Comparison of ENCODE assay signal across 24 cellular contexts in genomic region chr3:146537603-146538002, GRCh38. TPM values are rescaled to one million over a fixed set of nuclear protein-coding genes. Genes with fewer than 3 reads are reported as not detected.
DNase-seq lines count a peak whose midpoint lies in the region; ATAC-seq and TF ChIP-seq lines count a peak whose summit lies in the region.
"Had no signal": no experiment of that assay in that cellular context is flagged by ENCODE, and none has a peak within 500 bp of the region (broad histone marks: within the 10 kb centered on the region; RNA-seq: fewer than 3 reads in every experiment).

No MANE protein-coding gene starts in this region.

- ATAC-seq in stimulated activated naive CD8-positive, alpha-beta T cell treated with anti-CD3 and anti-CD28 coated beads, Interleukin-15, Interleukin-2, amounts not matched to agents 100 U/mL and 50 U/mL, for 24 hours: no peak
- no peak for ATAC-seq in GM21825 (IDR thresholded peaks at IDR 0.05; ENCODE audit: unreplicated experiment)
- ATAC-seq in activated naive CD4-positive, alpha-beta T cell treated with anti-CD3 and anti-CD28 coated beads, Interleukin-2, amount 50 U/mL, for 72 hours: no peak
- ATAC-seq: Right ventricle myocardium inferior, upper lobe of right lung had no signal

- no peaks in the 10 kb centered on the region for H3K9me3 Mint-ChIP-seq in stimulated activated naive CD8-positive, alpha-beta T cell treated with anti-CD3 and anti-CD28 coated beads, Interleukin-15, Interleukin-2, amounts not matched to agents 100 ng/mL and 50 ng/mL, for 24 hours
- H3K9me3 Mint-ChIP-seq in type B pancreatic cell: no peaks in the 10 kb centered on the region
- no peaks in the 10 kb centered on the region for H3K9me3 Mint-ChIP-seq in activated naive CD4-positive, alpha-beta T cell treated with anti-CD3 and anti-CD28 coated beads, Interleukin-2, amount 50 U/mL, for 72 hours
- H3K9me3 Mint-ChIP-seq: IgD-negative memory B cell; T-helper 2 cell treated with Interferon-gamma antibody and Interleukin-4, amounts not matched to agents 5 μg/mL and 100 μg/mL, for 36 hours had no signal

- peaks cover 63% of the 10 kb centered on the region for H3K36me3 Mint-ChIP-seq in stimulated activated naive CD8-positive, alpha-beta T cell treated with anti-CD3 and anti-CD28 coated beads, Interleukin-15, Interleukin-2, amounts not matched to agents 100 ng/mL and 50 ng/mL, for 24 hours (ENCODE audit: low read depth)
- peaks cover 27% of the 10 kb centered on the region for H3K36me3 Mint-ChIP-seq in type B pancreatic cell
- H3K36me3 Mint-ChIP-seq in activated naive CD4-positive, alpha-beta T cell treated with anti-CD3 and anti-CD28 coated beads, Interleukin-2, amount 50 U/mL, for 72 hours: peaks cover 9 to 59% of the 10 kb centered on the region in 2 donors

- H3K9ac ChIP-seq in adipocyte (ENCODE audit: low read length): no peak overlapping the region

- TF ChIP-seq CTCF in fibroblast of pulmonary artery (IDR thresholded peaks at IDR 0.05; ENCODE audit: low read length, missing control alignments) (no peak), type B pancreatic cell (conservative IDR thresholded peaks at IDR 0.05) (no peak)

- peaks cover 9% of the 10 kb centered on the region for H3K36me3 ChIP-seq in adipocyte (ENCODE audit: control insufficient read depth, insufficient read depth, low read length, severe bottlenecking)

- H3K4me3 ChIP-seq in adipocyte (ENCODE audit: low read length) (peak overlapping the region; percentile 48), fibroblast of pulmonary artery (replicated peaks; ENCODE audit: low read depth, low read length) (no peak overlapping the region)
- H3K4me3 ChIP-seq: sigmoid colon, upper lobe of right lung had no signal

- no peak overlapping the region for H3K4me3 Mint-ChIP-seq in stimulated activated naive CD8-positive, alpha-beta T cell treated with anti-CD3 and anti-CD28 coated beads, Interleukin-15, Interleukin-2, amounts not matched to agents 100 ng/mL and 50 ng/mL, for 24 hours
- no peak overlapping the region for H3K4me3 Mint-ChIP-seq in type B pancreatic cell
- H3K4me3 Mint-ChIP-seq: activated naive CD8-positive, alpha-beta T cell; IgD-negative memory B cell; T-helper 2 cell treated with Interferon-gamma antibody and Interleukin-4, amounts not matched to agents 5 μg/mL and 100 μg/mL, for 36 hours had no signal

- DNase-seq in stimulated activated naive CD8-positive, alpha-beta T cell treated with anti-CD3 and anti-CD28 coated beads, Interleukin-15, Interleukin-2, amounts not matched to agents 100 U/mL and 50 U/mL, for 24 hours: no peak
- DNase-seq in adipocyte (ENCODE audit: low read depth) (no peak), fibroblast of pulmonary artery (ENCODE audit: low read depth) (peak; percentile 47), type B pancreatic cell (ENCODE audit: extremely low spot score, unreplicated experiment) (no peak), middle frontal gyrus (ENCODE audit: extremely low spot score, low spot score) (no peak)
- DNase-seq in activated naive CD4-positive, alpha-beta T cell treated with anti-CD3 and anti-CD28 coated beads, Interleukin-2, amount 50 U/mL, for 72 hours (ENCODE audit: low spot score in 2 of 2): no peak
- DNase-seq: activated CD8-positive, alpha-beta memory T cell treated with anti-CD3 and anti-CD28 coated beads for 24 hours; activated effector memory CD4-positive, alpha-beta T cell treated with Interleukin-2 at 50 U/mL for 16 hours; COR-L47; GF-D8; glutamatergic neuron; NCI-H1048; NCI-H2107; NCI-H748 treated with DMSO at 0.1 percent for 48 hours; sigmoid colon; stimulated activated CD4-positive, alpha-beta T cell treated with anti-CD3 and anti-CD28 coated beads, Interleukin-4, amount 100 ng/mL, for 24 hours; upper lobe of right lung had no signal

- peaks cover 57% of the 10 kb centered on the region for H3K4me1 Mint-ChIP-seq in stimulated activated naive CD8-positive, alpha-beta T cell treated with anti-CD3 and anti-CD28 coated beads, Interleukin-15, Interleukin-2, amounts not matched to agents 100 ng/mL and 50 ng/mL, for 24 hours (ENCODE audit: low read depth)
- peaks cover 31% of the 10 kb centered on the region for H3K4me1 Mint-ChIP-seq in type B pancreatic cell (ENCODE audit: unreplicated experiment)

- H3K9me3 ChIP-seq in adipocyte (ENCODE audit: control insufficient read depth, low read length): no peaks in the 10 kb centered on the region
- H3K9me3 ChIP-seq: sigmoid colon, upper lobe of right lung had no signal

- no peaks in the 10 kb centered on the region for H3K27me3 Mint-ChIP-seq in stimulated activated naive CD8-positive, alpha-beta T cell treated with anti-CD3 and anti-CD28 coated beads, Interleukin-15, Interleukin-2, amounts not matched to agents 100 ng/mL and 50 ng/mL, for 24 hours
- no peaks in the 10 kb centered on the region for H3K27me3 Mint-ChIP-seq in type B pancreatic cell
- H3K27me3 Mint-ChIP-seq: activated naive CD8-positive, alpha-beta T cell; IgD-negative memory B cell had no signal

- H3K27ac Mint-ChIP-seq in stimulated activated naive CD8-positive, alpha-beta T cell treated with anti-CD3 and anti-CD28 coated beads, Interleukin-15, Interleukin-2, amounts not matched to agents 100 ng/mL and 50 ng/mL, for 24 hours: peak overlapping the region; percentile 34
- H3K27ac Mint-ChIP-seq in type B pancreatic cell: peak overlapping the region; percentile 24
- no peak overlapping the region for H3K27ac Mint-ChIP-seq in activated naive CD4-positive, alpha-beta T cell treated with anti-CD3 and anti-CD28 coated beads, Interleukin-2, amount 50 U/mL, for 72 hours
- H3K27ac Mint-ChIP-seq: activated naive CD8-positive, alpha-beta T cell; IgD-negative memory B cell; T-helper 2 cell treated with Interferon-gamma antibody and Interleukin-4, amounts not matched to agents 5 μg/mL and 100 μg/mL, for 36 hours had no signal

- H3K4me1 ChIP-seq in adipocyte (ENCODE audit: control insufficient read depth, insufficient read depth, low read length): peaks cover 53% of the 10 kb centered on the region

- no peaks in the 10 kb centered on the region for H3K27me3 ChIP-seq in adipocyte (replicated peaks; ENCODE audit: control insufficient read depth, insufficient read depth, low read length)
- H3K27me3 ChIP-seq: BLaER1 treated with 17β-estradiol and CSF1 and Interleukin-3, amounts not matched to agents 10 nM and 100 nM; sigmoid colon; upper lobe of right lung had no signal

RNA-seq across cellular contexts. Expression of gene PLSCR1, which starts 6.8 kb away (rescaled TPM):
- total RNA-seq in type B pancreatic cell (ENCODE audit: low replicate concordance): 51.5 and 86.4 TPM in 2 replicates
- total RNA-seq in activated naive CD4-positive, alpha-beta T cell treated with anti-CD3 and anti-CD28 coated beads, Interleukin-2, amount 50 U/mL, for 72 hours: 100 to 1,000 TPM in 1 of 2 donors, 10 to 100 TPM in 1; 41.0 to 103 TPM

Comparison
In these comparisons a context has a peak if more than half of its experiments do, and no peak if none do; other contexts are left out.
1. H3K27ac Mint-ChIP-seq: peak in stimulated activated naive CD8-positive, alpha-beta T cell treated with anti-CD3 and anti-CD28 coated beads, Interleukin-15, Interleukin-2, amounts not matched to agents 100 ng/mL and 50 ng/mL, for 24 hours (single experiment) and type B pancreatic cell (single experiment); none in activated naive CD4-positive, alpha-beta T cell treated with anti-CD3 and anti-CD28 coated beads, Interleukin-2, amount 50 U/mL, for 72 hours (0 of 2).